26 cellular contexts compared by ENCODE assay signal in the genomic region with DNA sequence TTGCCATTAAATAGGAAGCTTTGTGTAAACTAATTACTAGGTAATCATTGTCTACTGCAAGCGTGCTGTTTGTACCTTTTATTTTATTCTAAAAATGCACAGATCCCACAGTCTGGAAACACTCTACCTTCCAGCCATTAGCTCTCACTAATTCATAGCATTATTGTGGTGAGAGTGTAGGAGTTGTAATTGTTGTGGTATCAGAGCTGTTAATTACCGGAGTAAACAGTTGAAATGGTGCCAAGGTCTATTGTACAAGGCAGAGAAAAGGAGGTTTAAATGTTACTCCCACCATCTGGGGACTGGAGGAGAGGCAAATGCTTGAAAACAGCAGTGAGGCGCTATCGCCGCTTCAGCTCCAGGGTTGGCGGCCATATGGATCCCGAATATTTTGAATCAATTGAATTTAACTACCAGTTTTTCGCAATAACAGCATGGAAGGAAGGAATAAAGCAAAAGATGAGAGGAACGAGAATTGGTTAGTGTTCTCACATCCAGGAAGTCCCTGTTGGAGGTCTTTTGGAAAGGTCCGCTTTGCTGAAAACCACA.
DNase-seq lines count a peak whose midpoint lies in the region; ATAC-seq, FAIRE-seq and TF ChIP-seq lines count a peak whose summit lies in the region.
"Had no signal": no experiment of that assay in that cellular context is flagged by ENCODE, and none has a peak within 500 bp of the region (broad histone marks: within the 10 kb centered on the region; RNA-seq: fewer than 3 reads in every experiment).

No MANE protein-coding gene starts in this region.

- H3K27me3 ChIP-seq in GM12878 (replicated peaks in 1 of 2; ENCODE audit: control insufficient read depth in 2 of 2, insufficient read depth in 2 of 2, low read length in 1 of 2): no peaks in the 10 kb centered on the region; a peak in 1 of 4 replicates
- H3K27me3 ChIP-seq in CD4-positive, alpha-beta memory T cell (ENCODE audit: insufficient read depth, low read length): no peaks in the 10 kb centered on the region
- H3K27me3 ChIP-seq: neutrophil, uterus had no signal

- peak overlapping the region; percentile 50 for H3K27ac Mint-ChIP-seq in activated naive CD4-positive, alpha-beta T cell treated with anti-CD3 and anti-CD28 coated beads, Interleukin-2, amount 10 ng/mL, durations not matched to agents 7 days and 5 days
- H3K27ac Mint-ChIP-seq in activated naive CD4-positive, alpha-beta T cell treated with anti-CD3 and anti-CD28 coated beads for 36 hours: no peak overlapping the region
- no peak overlapping the region for H3K27ac Mint-ChIP-seq in CD4-positive, alpha-beta memory T cell
- H3K27ac Mint-ChIP-seq: activated T-cell treated with anti-CD3 and anti-CD28 coated beads, Interleukin-2, amount 50 U/mL, for 24 hours; endodermal cell; stimulated activated naive B cell treated with anti-CD40 and anti-IgM and Interleukin-4, amounts not matched to agents 10 μg/mL and 1 μg/mL and 100 μg/mL, for 72 hours had no signal

- H3K9me3 ChIP-seq in GM12878 (replicated peaks; ENCODE audit: control insufficient read depth, insufficient read depth, low read length): no peaks in the 10 kb centered on the region
- no peaks in the 10 kb centered on the region for H3K9me3 ChIP-seq in CD4-positive, alpha-beta memory T cell (ENCODE audit: control insufficient read depth in 1 of 2, low read length in 2 of 2)
- H3K9me3 ChIP-seq: lower lobe of right lung, neutrophil, uterus had no signal

- no peak for TF ChIP-seq POLR2A in GM12878 (IDR thresholded peaks at IDR 0.05; ENCODE audit: low read depth, low read length)

- TF ChIP-seq RAD21 in GM12878 (IDR thresholded peaks at IDR 0.05; ENCODE audit: insufficient read depth, low read depth, low read length): no peak

- POLR2A ChIA-PET in GM12878 (lab: Charles Lee): no interaction called here
- POLR2A ChIA-PET in CD4-positive, alpha-beta memory T cell (lab: Charles Lee; ENCODE audit: partially characterized antibody): no interaction called here

- no peak overlapping the region for H2AFZ ChIP-seq in GM12878 (ENCODE audit: control insufficient read depth, low read depth, low read length)

- H4K20me1 ChIP-seq in GM12878 (ENCODE audit: control insufficient read depth, insufficient read depth): no peaks in the 10 kb centered on the region

- no peak overlapping the region for H3K4me3 ChIP-seq in GM12878
- H3K4me3 ChIP-seq in CD4-positive, alpha-beta memory T cell (ENCODE audit: low read length in 2 of 2): no peak overlapping the region
- H3K4me3 ChIP-seq: lower lobe of right lung, uterus had no signal

- H3K4me2 ChIP-seq in GM12878 (ENCODE audit: control insufficient read depth, insufficient read depth): no peak overlapping the region
- H3K4me2 ChIP-seq: KMS-11 had no signal

- H3K4me3 Mint-ChIP-seq in activated naive CD4-positive, alpha-beta T cell treated with anti-CD3 and anti-CD28 coated beads, Interleukin-2, amount 10 ng/mL, durations not matched to agents 7 days and 5 days: no peak overlapping the region
- no peak overlapping the region for H3K4me3 Mint-ChIP-seq in activated naive CD4-positive, alpha-beta T cell treated with anti-CD3 and anti-CD28 coated beads for 36 hours
- no peak overlapping the region for H3K4me3 Mint-ChIP-seq in CD4-positive, alpha-beta memory T cell
- H3K4me3 Mint-ChIP-seq: activated T-cell treated with anti-CD3 and anti-CD28 coated beads, Interleukin-2, amount 50 U/mL, for 24 hours; endodermal cell; stimulated activated naive B cell treated with anti-CD40 and anti-IgM and Interleukin-4, amounts not matched to agents 10 μg/mL and 1 μg/mL and 100 μg/mL, for 72 hours had no signal

- no TSS peak for BruUV-seq in GM12878 (replicated peaks; lab: Mats Ljungman, UMichigan)

- 77% methylated on average over 10 of the region's 10 CpGs for WGBS in GM12878 (ENCODE audit: insufficient coverage, insufficient replicate concordance, low lambda C conversion rate, missing lambda C conversion rate)

- peaks cover 4% of the 10 kb centered on the region for H3K27me3 Mint-ChIP-seq in activated naive CD4-positive, alpha-beta T cell treated with anti-CD3 and anti-CD28 coated beads, Interleukin-2, amount 10 ng/mL, durations not matched to agents 7 days and 5 days
- H3K27me3 Mint-ChIP-seq in activated naive CD4-positive, alpha-beta T cell treated with anti-CD3 and anti-CD28 coated beads for 36 hours (ENCODE audit: low read depth): no peaks in the 10 kb centered on the region
- H3K27me3 Mint-ChIP-seq in CD4-positive, alpha-beta memory T cell: no peaks in the 10 kb centered on the region
- H3K27me3 Mint-ChIP-seq: activated T-cell treated with anti-CD3 and anti-CD28 coated beads, Interleukin-2, amount 50 U/mL, for 24 hours; stimulated activated naive B cell treated with anti-CD40 and anti-IgM and Interleukin-4, amounts not matched to agents 10 μg/mL and 1 μg/mL and 100 μg/mL, for 72 hours had no signal

- H3K79me2 ChIP-seq in GM12878 (ENCODE audit: control insufficient read depth, insufficient read depth, low read length): no peaks in the 10 kb centered on the region

- SMC1A ChIA-PET in GM12878 (lab: Charles Lee; ENCODE audit: uncharacterized antibody, unreplicated experiment): interaction anchor here (0.6 to 1.3 kb wide), 3 partner anchors 19 to 1278 kb away, joined by 3 to 4 read pairs (median 3); no protein-coding TSS in a partner anchor

- in situ Hi-C loops in GM12878 (cut with MboI): no loop called here

- peaks cover 2% of the 10 kb centered on the region for H3K4me1 Mint-ChIP-seq in activated naive CD4-positive, alpha-beta T cell treated with anti-CD3 and anti-CD28 coated beads, Interleukin-2, amount 10 ng/mL, durations not matched to agents 7 days and 5 days
- H3K4me1 Mint-ChIP-seq in activated naive CD4-positive, alpha-beta T cell treated with anti-CD3 and anti-CD28 coated beads for 36 hours (ENCODE audit: low read depth): no peaks in the 10 kb centered on the region
- H3K4me1 Mint-ChIP-seq in CD4-positive, alpha-beta memory T cell: no peaks in the 10 kb centered on the region
- H3K4me1 Mint-ChIP-seq: stimulated activated naive B cell treated with anti-CD40 and anti-IgM and Interleukin-4, amounts not matched to agents 10 μg/mL and 1 μg/mL and 100 μg/mL, for 72 hours had no signal

- RAD21 ChIA-PET in GM12878 (lab: Charles Lee; ENCODE audit: unreplicated experiment): interaction anchor here (1.0 kb wide), 1 partner anchor 12 kb away, joined by 3 read pairs; no protein-coding TSS in a partner anchor

- H3K9me3 Mint-ChIP-seq in activated naive CD4-positive, alpha-beta T cell treated with anti-CD3 and anti-CD28 coated beads, Interleukin-2, amount 10 ng/mL, durations not matched to agents 7 days and 5 days: no peaks in the 10 kb centered on the region
- no peaks in the 10 kb centered on the region for H3K9me3 Mint-ChIP-seq in activated naive CD4-positive, alpha-beta T cell treated with anti-CD3 and anti-CD28 coated beads for 36 hours
- H3K9me3 Mint-ChIP-seq in CD4-positive, alpha-beta memory T cell: no peaks in the 10 kb centered on the region
- H3K9me3 Mint-ChIP-seq: activated T-cell treated with anti-CD3 and anti-CD28 coated beads, Interleukin-2, amount 50 U/mL, for 24 hours; endodermal cell; stimulated activated naive B cell treated with anti-CD40 and anti-IgM and Interleukin-4, amounts not matched to agents 10 μg/mL and 1 μg/mL and 100 μg/mL, for 72 hours had no signal

- CTCF ChIA-PET in activated naive CD4-positive, alpha-beta T cell treated with anti-CD3 and anti-CD28 coated beads, Interleukin-2, amount 10 ng/mL, durations not matched to agents 7 days and 5 days (lab: Charles Lee): interaction anchor here (0.8 kb wide), 1 partner anchor 13 kb away, joined by 3 read pairs; no protein-coding TSS in a partner anchor
- CTCF ChIA-PET in activated naive CD4-positive, alpha-beta T cell treated with anti-CD3 and anti-CD28 coated beads for 36 hours (lab: Charles Lee): interaction anchor here (1.7 kb wide), 1 partner anchor 26 kb away, joined by 5 read pairs; no protein-coding TSS in a partner anchor
- CTCF ChIA-PET in GM12878 (lab: Yijun Ruan, JAX): no interaction called here
- CTCF ChIA-PET in CD4-positive, alpha-beta memory T cell (lab: Charles Lee; ENCODE audit: partially characterized antibody): no interaction called here

- no peak overlapping the region for H3K27ac ChIP-seq in GM12878 (ENCODE audit: control insufficient read depth, insufficient read depth)
- H3K27ac ChIP-seq in CD4-positive, alpha-beta memory T cell (ENCODE audit: low read depth, low read length): no peak overlapping the region
- H3K27ac ChIP-seq: KMS-11, lower lobe of right lung, neutrophil, uterus had no signal

- no peak for TF ChIP-seq EP300 in GM12878 (IDR thresholded peaks at IDR 0.05; ENCODE audit: borderline replicate concordance in 1 of 2, control insufficient read depth in 1 of 2, low read depth in 2 of 2, low read length in 2 of 2)

- intact Hi-C loops in activated naive CD4-positive, alpha-beta T cell treated with anti-CD3 and anti-CD28 coated beads for 36 hours (cut with micrococcal nuclease): no loop called here
- intact Hi-C loops in GM12878 (cut with micrococcal nuclease; ENCODE audit: unreplicated experiment): no loop called here
- intact Hi-C loops in CD4-positive, alpha-beta memory T cell (cut with micrococcal nuclease): no loop called here

- H3K36me3 Mint-ChIP-seq in activated naive CD4-positive, alpha-beta T cell treated with anti-CD3 and anti-CD28 coated beads, Interleukin-2, amount 10 ng/mL, durations not matched to agents 7 days and 5 days: no peaks in the 10 kb centered on the region
- no peaks in the 10 kb centered on the region for H3K36me3 Mint-ChIP-seq in activated naive CD4-positive, alpha-beta T cell treated with anti-CD3 and anti-CD28 coated beads for 36 hours (ENCODE audit: low read depth)
- H3K36me3 Mint-ChIP-seq in CD4-positive, alpha-beta memory T cell: peaks cover 3 to 13% of the 10 kb centered on the region in 2 donors
- H3K36me3 Mint-ChIP-seq: stimulated activated naive B cell treated with anti-CD40 and anti-IgM and Interleukin-4, amounts not matched to agents 10 μg/mL and 1 μg/mL and 100 μg/mL, for 72 hours had no signal

- ATAC-seq in GM12878: no peak
- ATAC-seq: lower lobe of right lung; Right ventricle myocardium inferior; stimulated activated naive B cell treated with anti-CD40 and anti-IgM and Interleukin-4, amounts not matched to agents 10 μg/mL and 1 μg/mL and 100 μg/mL, for 72 hours had no signal

- H3K36me3 ChIP-seq in GM12878 (ENCODE audit: control insufficient read depth in 2 of 2, insufficient read depth in 2 of 2, low read length in 1 of 2): no peaks in the 10 kb centered on the region
- H3K36me3 ChIP-seq in CD4-positive, alpha-beta memory T cell (ENCODE audit: insufficient read depth, low read length): no peaks in the 10 kb centered on the region
- H3K36me3 ChIP-seq: lower lobe of right lung, neutrophil, uterus had no signal

- no peak for FAIRE-seq in GM12878 (lab: Jason Lieb, UNC)
- FAIRE-seq: kidney had no signal

- no peak for TF ChIP-seq CTCF in GM12878 (IDR thresholded peaks at IDR 0.05 in 2 of 3, conservative IDR thresholded peaks at IDR 0.05 in 1 of 3; ENCODE audit: control insufficient read depth in 2 of 3, extremely low read depth in 1 of 3, insufficient read depth in 1 of 3, low read depth in 3 of 3, low read length in 3 of 3)

- no peaks in the 10 kb centered on the region for H3K4me1 ChIP-seq in GM12878 (ENCODE audit: control insufficient read depth, insufficient read depth, low read length)
- H3K4me1 ChIP-seq in CD4-positive, alpha-beta memory T cell (ENCODE audit: insufficient read depth, low read length): no peaks in the 10 kb centered on the region
- H3K4me1 ChIP-seq: lower lobe of right lung, uterus had no signal

- no peak overlapping the region for H3K9ac ChIP-seq in GM12878 (ENCODE audit: control insufficient read depth, insufficient read depth, low read length)
- H3K9ac ChIP-seq: KMS-11 had no signal

- DNase-seq in activated naive CD4-positive, alpha-beta T cell treated with anti-CD3 and anti-CD28 coated beads, Interleukin-2, amount 10 ng/mL, durations not matched to agents 7 days and 5 days: no peak
- DNase-seq in activated naive CD4-positive, alpha-beta T cell treated with anti-CD3 and anti-CD28 coated beads for 36 hours: no peak
- peak; percentile 58 for DNase-seq in NCI-H1694 treated with DMSO at 0.1 percent for 48 hours (lab: John Stamatoyannopoulos, UW)
- no peak for DNase-seq in GM12878 (ENCODE audit: low read depth, low spot score)
- no peak for DNase-seq in DMS153 treated with DMSO at 0.1 percent for 48 hours (lab: John Stamatoyannopoulos, UW; ENCODE audit: unreplicated experiment)
- DNase-seq in LoVo (ENCODE audit: low spot score): no peak
- DNase-seq in MV-4-11 (lab: John Stamatoyannopoulos, UW): no peak
- DNase-seq in CD4-positive, alpha-beta memory T cell: no peak
- DNase-seq: activated CD4-positive, CD25-positive, alpha-beta regulatory T cell treated with anti-CD3 and anti-CD28 coated beads, Interleukin-2, amount 50 U/mL, for 72 hours; activated naive CD4-positive, alpha-beta T cell; activated T-cell treated with anti-CD3 and anti-CD28 coated beads, Interleukin-2, amount 50 U/mL, for 24 hours; amniotic stem cell; C1 segment of cervical spinal cord; cortex of kidney; DMS153; endodermal cell; GDM1; kidney; lower lobe of right lung; stimulated activated CD4-positive, alpha-beta T cell treated with anti-CD3 and anti-CD28 coated beads, Interleukin-2, amount 100 ng/mL, for 48 hours; stimulated activated naive B cell treated with anti-CD40 and anti-IgM and Interleukin-4, amounts not matched to agents 10 μg/mL and 1 μg/mL and 100 μg/mL, for 72 hours; SW 1271; uterus had no signal

Comparison
In these comparisons a context has a peak if more than half of its experiments do, and no peak if none do; other contexts are left out.
1. CTCF ChIA-PET loops: an anchor here in activated naive CD4-positive, alpha-beta T cell treated with anti-CD3 and anti-CD28 coated beads, Interleukin-2, amount 10 ng/mL, durations not matched to agents 7 days and 5 days (0.8 kb wide) and activated naive CD4-positive, alpha-beta T cell treated with anti-CD3 and anti-CD28 coated beads for 36 hours (1.7 kb wide); none called in GM12878 and CD4-positive, alpha-beta memory T cell.